8 cellular contexts compared by ENCODE assay signal in the genomic region with DNA sequence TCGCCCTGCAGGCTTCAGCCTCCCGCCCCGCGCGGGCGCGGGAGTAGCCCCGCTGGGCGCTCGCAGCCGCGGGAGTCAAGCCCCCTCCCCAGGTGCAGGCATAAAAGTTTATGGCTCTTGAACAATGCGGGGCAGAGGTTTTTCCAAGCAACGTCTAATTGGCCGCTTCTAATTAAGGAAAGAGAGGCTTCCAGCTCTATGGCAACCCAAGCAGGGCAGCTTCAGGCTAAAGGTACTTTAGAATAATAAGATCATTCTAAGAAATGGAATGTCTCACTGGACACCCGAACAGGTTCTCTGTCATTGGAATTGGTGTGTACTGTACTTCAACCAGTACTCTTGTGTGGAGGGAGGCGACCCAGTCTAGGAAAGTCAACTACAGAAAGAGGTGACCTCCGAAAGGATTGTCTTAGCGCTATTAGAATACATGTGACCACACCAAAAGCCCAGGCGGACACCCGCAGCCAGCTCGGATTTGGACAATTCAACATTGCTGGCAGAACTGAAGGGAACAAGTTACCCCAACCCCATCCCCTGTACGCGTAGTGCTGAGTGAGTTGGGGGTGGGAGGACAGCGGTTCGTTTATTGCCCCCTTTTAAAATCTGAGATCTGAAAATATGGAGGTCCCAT. TPM values are rescaled to one million over a fixed set of nuclear protein-coding genes. Genes with fewer than 3 reads are reported as not detected.
A peak's percentile ranks its signal among the peaks of the same experiment; 100 is the strongest.
DNase-seq lines count a peak whose midpoint lies in the region; ATAC-seq and TF ChIP-seq lines count a peak whose summit lies in the region.

No MANE protein-coding gene starts in this region.

- peak; percentile 6; the same call in 2 of the 3 replicates for ATAC-seq in RWPE2 (ENCODE audit: low read depth)
- ATAC-seq in HG02973 (IDR thresholded peaks at IDR 0.05; ENCODE audit: unreplicated experiment): no peak

- H3K9me3 ChIP-seq in RWPE2 (ENCODE audit: severe bottlenecking): no peaks in the 10 kb centered on the region
- no peaks in the 10 kb centered on the region for H3K9me3 ChIP-seq in sigmoid colon

- peaks cover 10% of the 10 kb centered on the region for H3K27me3 ChIP-seq in RWPE2 (ENCODE audit: insufficient read depth, poor library complexity, severe bottlenecking)
- peaks cover 65 to 100% (median 98%) of the 10 kb centered on the region in 3 donors for H3K27me3 ChIP-seq in sigmoid colon

- no peaks in the 10 kb centered on the region for H3K36me3 ChIP-seq in RWPE2 (ENCODE audit: low read depth)
- no peaks in the 10 kb centered on the region for H3K36me3 ChIP-seq in sigmoid colon

- WGBS in sigmoid colon, 2 donors: 1 to 3% methylated on average over 26 of the region's 26 CpGs

- peak; percentile 20 for DNase-seq in GM10248 (ENCODE audit: extremely low spot score)
- no peak for DNase-seq in RWPE2 (ENCODE audit: low spot score)
- peak in 1 of 2 donors; percentile 19 for DNase-seq in foreskin fibroblast
- no peak for DNase-seq in sigmoid colon
- no peak for DNase-seq in NCI-H2107 treated with DMSO at 0.1 percent for 48 hours (lab: John Stamatoyannopoulos, UW; ENCODE audit: unreplicated experiment)
- no peak for DNase-seq in activated CD4-positive, alpha-beta T cell treated with anti-CD3 and anti-CD28 coated beads for 1 hour
- DNase-seq in inferior parietal cortex (ENCODE audit: extremely low spot score): no peak

- H3K4me1 ChIP-seq in RWPE2 (ENCODE audit: insufficient read depth, poor library complexity, severe bottlenecking): peaks cover 10% of the 10 kb centered on the region
- H3K4me1 ChIP-seq in sigmoid colon: peaks cover 0 to 57% (median 49%) of the 10 kb centered on the region in 4 donors

- CTCF ChIA-PET in GM10248 (lab: Yijun Ruan, JAX): interaction anchor here (0.8 kb wide), 1 partner anchor 8 kb away, joined by 3 read pairs; no protein-coding TSS in a partner anchor

- TF ChIP-seq CTCF in GM10248 (IDR thresholded peaks at IDR 0.05; ENCODE audit: control extremely low read depth, extremely low read depth, low read depth, missing control alignments) (no peak), RWPE2 (IDR thresholded peaks at IDR 0.05; ENCODE audit: poor library complexity, severe bottlenecking) (no peak), foreskin fibroblast (IDR thresholded peaks at IDR 0.05; ENCODE audit: low read depth, low read length) (no peak), sigmoid colon (IDR thresholded peaks at IDR 0.05) (no peak)

- intact Hi-C loops in sigmoid colon (cut with DNase I): no loop called here

- no peak overlapping the region for H3K27ac ChIP-seq in RWPE2 (ENCODE audit: poor library complexity, severe bottlenecking)
- H3K27ac ChIP-seq in sigmoid colon: peak overlapping the region in 2 of 4 donors; percentile 17 to 50

- H3K4me3 ChIP-seq in RWPE2 (ENCODE audit: severe bottlenecking) (peak overlapping the region; percentile 51), foreskin fibroblast (ENCODE audit: low read depth in 1 of 2, low read length in 2 of 2) (peak overlapping the region; percentile 36 to 49), sigmoid colon (peak overlapping the region; percentile 1 to 52 (median 45))

- POLR2A ChIA-PET in GM10248 (lab: Yijun Ruan, JAX): no interaction called here

- no peak for TF ChIP-seq EP300 in sigmoid colon (IDR thresholded peaks at IDR 0.05)

- TF ChIP-seq POLR2A in sigmoid colon (IDR thresholded peaks at IDR 0.05): no peak

RNA-seq across cellular contexts. Expression of gene NR5A2, which starts 12.5 kb away (rescaled TPM):
- total RNA-seq in sigmoid colon: 1 to 10 TPM in 3 of 4 donors, under 1 TPM in 1; 0.49 to 1.9 (median 1.3) TPM
- 10 to 100 TPM; 10.0 to 13.8 (median 12.7) TPM for polyA plus RNA-seq in sigmoid colon
